8 cellular contexts compared by ENCODE assay signal in the genomic region with DNA sequence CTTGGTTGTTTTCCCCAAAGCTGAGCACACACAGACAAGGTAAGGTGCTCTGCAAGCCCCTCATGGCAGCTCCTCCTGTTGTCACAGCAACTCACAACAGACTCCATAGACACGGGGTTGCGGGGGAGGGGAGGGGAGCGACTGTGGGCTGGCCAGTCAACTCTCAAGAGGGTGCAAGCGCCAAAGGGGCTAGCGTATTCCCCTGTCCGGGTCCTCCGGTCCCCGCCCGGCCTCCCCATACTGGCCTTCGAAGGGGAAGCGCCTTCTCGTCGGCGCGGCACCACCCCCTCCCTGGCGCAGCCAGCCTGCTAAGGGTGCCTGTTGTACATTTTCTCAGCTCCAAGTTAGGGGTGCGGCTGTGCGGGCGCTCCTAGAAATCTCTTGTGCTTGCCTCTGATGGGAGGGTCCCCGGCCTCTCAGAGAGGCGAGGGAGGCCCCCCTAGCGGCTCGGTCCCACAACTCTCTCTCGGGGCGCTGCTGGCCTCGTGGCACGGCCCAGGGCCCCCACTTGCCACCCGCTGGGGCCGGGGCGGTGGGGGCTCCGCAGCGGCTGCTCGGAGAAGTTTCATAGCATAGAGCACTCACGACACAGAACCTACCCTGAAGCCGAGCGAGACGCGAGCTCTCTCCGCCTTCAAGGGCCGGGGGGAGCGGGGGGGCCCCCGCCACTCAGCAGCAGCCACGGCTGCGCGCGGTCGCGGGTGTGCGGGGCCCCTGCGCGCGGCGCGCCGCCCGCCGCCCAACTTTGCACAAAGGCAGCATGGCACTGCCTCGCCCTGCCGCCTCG. TPM values are rescaled to one million over a fixed set of nuclear protein-coding genes. Genes with fewer than 3 reads are reported as not detected.
DNase-seq lines count a peak whose midpoint lies in the region; ATAC-seq and TF ChIP-seq lines count a peak whose summit lies in the region.

No MANE protein-coding gene starts in this region.

- H3K4me1 Mint-ChIP-seq in activated CD4-positive, alpha-beta memory T cell treated with anti-CD3 and anti-CD28 coated beads, Interleukin-2, amount 10 ng/mL, durations not matched to agents 7 days and 5 days: peaks cover 8% of the 10 kb centered on the region

- TF ChIP-seq POLR2A in esophagus muscularis mucosa (IDR thresholded peaks at IDR 0.05; ENCODE audit: low read depth): no peak

- no peak for TF ChIP-seq CTCF in LNCaP clone FGC (IDR thresholded peaks at IDR 0.05; ENCODE audit: control insufficient read depth, extremely low read depth, insufficient read depth)
- peak in 1 of 3 experiments; percentile 6 for TF ChIP-seq CTCF in esophagus muscularis mucosa (IDR thresholded peaks at IDR 0.05)
- TF ChIP-seq CTCF in tibial artery (IDR thresholded peaks at IDR 0.05): peak in 1 of 2 experiments; percentile 4

- no peaks in the 10 kb centered on the region for H3K9me3 Mint-ChIP-seq in activated CD4-positive, alpha-beta memory T cell treated with anti-CD3 and anti-CD28 coated beads, Interleukin-2, amount 10 ng/mL, durations not matched to agents 7 days and 5 days

- no peaks in the 10 kb centered on the region for H3K9me3 ChIP-seq in esophagus muscularis mucosa
- H3K9me3 ChIP-seq in tibial artery: no peaks in the 10 kb centered on the region

- POLR2A ChIA-PET in activated CD4-positive, alpha-beta memory T cell treated with anti-CD3 and anti-CD28 coated beads, Interleukin-2, amount 10 ng/mL, durations not matched to agents 7 days and 5 days (lab: Charles Lee): no interaction called here

- H3K4me3 Mint-ChIP-seq in activated CD4-positive, alpha-beta memory T cell treated with anti-CD3 and anti-CD28 coated beads, Interleukin-2, amount 10 ng/mL, durations not matched to agents 7 days and 5 days: peak overlapping the region; percentile 51

- ATAC-seq in GM21825 (IDR thresholded peaks at IDR 0.05; ENCODE audit: unreplicated experiment): peak; percentile 33

- DNase-seq in DMS 273 (lab: John Stamatoyannopoulos, UW; ENCODE audit: unreplicated experiment) (peak; percentile 70), DMS 273 treated with DMSO at 0.1 percent for 48 hours (lab: John Stamatoyannopoulos, UW) (no peak), LNCaP clone FGC (ENCODE audit: low read depth) (no peak), esophagus muscularis mucosa (ENCODE audit: extremely low spot score) (peak; percentile 94), midbrain (lab: John Stamatoyannopoulos, UW) (peak; percentile 62), tibial artery (peak; percentile 65 to 81)
- peak; percentile 24 for DNase-seq in activated CD4-positive, alpha-beta memory T cell treated with anti-CD3 and anti-CD28 coated beads, Interleukin-2, amount 10 ng/mL, durations not matched to agents 7 days and 5 days

- TF ChIP-seq EP300 in esophagus muscularis mucosa (IDR thresholded peaks at IDR 0.05): no peak

- 2% methylated on average over 20 of the region's 60 CpGs for WGBS in esophagus muscularis mucosa

- intact Hi-C loops in esophagus muscularis mucosa (cut with DNase I): loop anchor here (5.0 kb wide), 1 partner anchor 36 kb away; no protein-coding TSS in a partner anchor
- intact Hi-C loops in tibial artery (cut with DNase I; ENCODE audit: low total_unique reads): loop anchor here (2.0 to 5.0 kb wide), 2 partner anchors 21 to 36 kb away; no protein-coding TSS in a partner anchor

- no peaks in the 10 kb centered on the region for H3K36me3 Mint-ChIP-seq in activated CD4-positive, alpha-beta memory T cell treated with anti-CD3 and anti-CD28 coated beads, Interleukin-2, amount 10 ng/mL, durations not matched to agents 7 days and 5 days (ENCODE audit: low read depth)

- peaks cover 0 to 5% (median 0%) of the 10 kb centered on the region in 4 donors for H3K36me3 ChIP-seq in esophagus muscularis mucosa
- H3K36me3 ChIP-seq in tibial artery: no peaks in the 10 kb centered on the region

- peak overlapping the region; percentile 54 for H3K4me3 ChIP-seq in LNCaP clone FGC (ENCODE audit: low read depth, low read length)
- H3K4me3 ChIP-seq in esophagus muscularis mucosa: peak overlapping the region; percentile 78 to 94 (median 86)
- H3K4me3 ChIP-seq in tibial artery: peak overlapping the region; percentile 81 to 87

- H3K27me3 ChIP-seq in esophagus muscularis mucosa (no peaks in the 10 kb centered on the region), tibial artery (no peaks in the 10 kb centered on the region)

- peaks cover 67% of the 10 kb centered on the region for H3K27me3 Mint-ChIP-seq in activated CD4-positive, alpha-beta memory T cell treated with anti-CD3 and anti-CD28 coated beads, Interleukin-2, amount 10 ng/mL, durations not matched to agents 7 days and 5 days

- H3K27ac ChIP-seq in esophagus muscularis mucosa (replicated peaks in 1 of 4): peak overlapping the region; percentile 96 to 98 (median 96)
- peak overlapping the region; percentile 97 to 99 for H3K27ac ChIP-seq in tibial artery

- H3K4me1 ChIP-seq in esophagus muscularis mucosa (peaks cover 15 to 47% (median 41%) of the 10 kb centered on the region in 4 donors), tibial artery (peaks cover 0 to 29% (median 12%) of the 10 kb centered on the region in 4 donors)

- CTCF ChIA-PET in activated CD4-positive, alpha-beta memory T cell treated with anti-CD3 and anti-CD28 coated beads, Interleukin-2, amount 10 ng/mL, durations not matched to agents 7 days and 5 days (lab: Charles Lee): no interaction called here

- no peak overlapping the region for H3K27ac Mint-ChIP-seq in activated CD4-positive, alpha-beta memory T cell treated with anti-CD3 and anti-CD28 coated beads, Interleukin-2, amount 10 ng/mL, durations not matched to agents 7 days and 5 days

RNA-seq across cellular contexts. Expression of gene RHOBTB1, which starts 0.4 kb away (rescaled TPM):
- total RNA-seq in activated CD4-positive, alpha-beta memory T cell treated with anti-CD3 and anti-CD28 coated beads, Interleukin-2, amount 10 ng/mL, durations not matched to agents 7 days and 5 days: under 1 TPM in 1 of 2 experiments, not detected in 1; 0.05 TPM
- 10 to 100 TPM; 16.7 to 39.2 (median 20.1) TPM for total RNA-seq in esophagus muscularis mucosa

Comparison
In these comparisons a context has a peak if more than half of its experiments do, and no peak if none do; other contexts are left out.
1. DNase-seq: peak in DMS 273 (single experiment), activated CD4-positive, alpha-beta memory T cell treated with anti-CD3 and anti-CD28 coated beads, Interleukin-2, amount 10 ng/mL, durations not matched to agents 7 days and 5 days (single experiment), esophagus muscularis mucosa (single experiment), midbrain (single experiment) and tibial artery (2 of 2); none in DMS 273 treated with DMSO at 0.1 percent for 48 hours (single experiment) and LNCaP clone FGC (single experiment).
2. RNA of gene RHOBTB1, which starts 0.4 kb away (total RNA-seq): 16.7 to 39.2 TPM in esophagus muscularis mucosa; 0.05 TPM in activated CD4-positive, alpha-beta memory T cell treated with anti-CD3 and anti-CD28 coated beads, Interleukin-2, amount 10 ng/mL, durations not matched to agents 7 days and 5 days; every median in the first group is over 10 times any median in the second.
3. Peak in every context shown above with its lines, with median percentiles within 50 percentile points of each other: H3K4me3 ChIP-seq.